Comparison of ENCODE assay signal across 12 cellular contexts in genomic region chr10:126663328-126663727, GRCh38. TPM values are rescaled to one million over a fixed set of nuclear protein-coding genes. Genes with fewer than 3 reads are reported as not detected.
DNase-seq lines count a peak whose midpoint lies in the region; TF ChIP-seq lines count a peak whose summit lies in the region.
"Had no signal": no experiment of that assay in that cellular context is flagged by ENCODE, and none has a peak within 500 bp of the region (broad histone marks: within the 10 kb centered on the region; RNA-seq: fewer than 3 reads in every experiment).

No MANE protein-coding gene starts in this region.

- 62 to 90% (median 84%) methylated on average over 9 of the region's 9 CpGs for WGBS in stomach, 5 donors

- no peaks in the 10 kb centered on the region for H3K9me3 ChIP-seq in stomach
- H3K9me3 ChIP-seq: Peyer's patch had no signal

- DNase-seq in ELR (ENCODE audit: low read depth) (peak; percentile 11), head of caudate nucleus (peak; percentile 66 to 97 (median 91)), stomach (no peak), mesenteric fat pad (ENCODE audit: low spot score) (no peak), cerebellum (ENCODE audit: low spot score) (no peak), kidney glomerular epithelial cell (lab: John Stamatoyannopoulos, UW) (no peak)
- DNase-seq in activated CD4-positive, alpha-beta T cell treated with anti-CD3 and anti-CD28 coated beads, Interleukin-2, amount 50 U/mL, for 1 hour = peak; percentile 4

- TF ChIP-seq CTCF in stomach (IDR thresholded peaks at IDR 0.05) = no peak

- H3K9ac ChIP-seq in rectal smooth muscle tissue (ENCODE audit: low read length) = no peak overlapping the region

- H3K4me3 ChIP-seq in rectal smooth muscle tissue (ENCODE audit: low read length) (no peak overlapping the region), stomach (no peak overlapping the region)
- H3K4me3 ChIP-seq: K562, Peyer's patch had no signal

- H3K4me1 ChIP-seq in rectal smooth muscle tissue (ENCODE audit: control insufficient read depth, insufficient read depth, low read length) (no peaks in the 10 kb centered on the region), stomach (no peaks in the 10 kb centered on the region)
- H3K4me1 ChIP-seq: Peyer's patch had no signal

- H3K27me3 ChIP-seq in rectal smooth muscle tissue (ENCODE audit: control insufficient read depth, insufficient read depth, low read length) = no peaks in the 10 kb centered on the region
- no peaks in the 10 kb centered on the region for H3K27me3 ChIP-seq in stomach
- H3K27me3 ChIP-seq: Peyer's patch had no signal

- peak overlapping the region; percentile 11 for H3K27ac ChIP-seq in rectal smooth muscle tissue (ENCODE audit: low read depth, low read length)
- no peak overlapping the region for H3K27ac ChIP-seq in stomach

- no peak for TF ChIP-seq POLR2A in stomach (IDR thresholded peaks at IDR 0.05)

- H3K36me3 ChIP-seq in rectal smooth muscle tissue (ENCODE audit: control insufficient read depth, insufficient read depth, low read length) = no peaks in the 10 kb centered on the region
- H3K36me3 ChIP-seq in stomach = no peaks in the 10 kb centered on the region
- H3K36me3 ChIP-seq: Peyer's patch had no signal

- TF ChIP-seq EP300 in stomach (IDR thresholded peaks at IDR 0.05) = no peak

- intact Hi-C loops in head of caudate nucleus (cut with DNase I) (loop anchor here (10.0 kb wide), 1 partner anchor 99 kb away; no protein-coding TSS in a partner anchor), stomach (cut with DNase I; ENCODE audit: low total_unique reads) (no loop called here)

RNA-seq across cellular contexts. Expression of gene C10orf90, which starts 7.2 kb away (rescaled TPM):
- total RNA-seq in stomach = not detected
- not detected for polyA plus RNA-seq in stomach
- total RNA-seq in mesenteric fat pad = 3.9 TPM
- not detected for total RNA-seq in cerebellum
- total RNA-seq: K562, Peyer's patch, pulmonary artery endothelial cell had no signal
- polyA plus RNA-seq: K562, urinary bladder had no signal

Comparison
In these comparisons a context has a peak if more than half of its experiments do, and no peak if none do; other contexts are left out.
1. DNase-seq: peak in ELR (single experiment), activated CD4-positive, alpha-beta T cell treated with anti-CD3 and anti-CD28 coated beads, Interleukin-2, amount 50 U/mL, for 1 hour (single experiment) and head of caudate nucleus (42 of 42); none in stomach (single experiment), mesenteric fat pad (single experiment), cerebellum (single experiment) and kidney glomerular epithelial cell (single experiment).